In genomic region chr22:21492271-21492670, GRCh38 we compare ENCODE assay signal across 1 cellular context. TPM values are rescaled to one million over a fixed set of nuclear protein-coding genes. Genes with fewer than 3 reads are reported as not detected.
"Had no signal": no experiment of that assay in that cellular context is flagged by ENCODE, and none has a peak within 500 bp of the region (broad histone marks: within the 10 kb centered on the region; RNA-seq: fewer than 3 reads in every experiment).

No MANE protein-coding gene starts in this region.

RNA-seq across cellular contexts. Expression of gene RIMBP3C, which starts 59.0 kb away (rescaled TPM):
- polyA plus RNA-seq: HepG2 had no signal
